Comparison of ENCODE assay signal across 16 cellular contexts in genomic region chr2:241030333-241030680, GRCh38. TPM values are rescaled to one million over a fixed set of nuclear protein-coding genes. Genes with fewer than 3 reads are reported as not detected.
DNase-seq lines count a peak whose midpoint lies in the region; ATAC-seq and TF ChIP-seq lines count a peak whose summit lies in the region.
"Had no signal": no experiment of that assay in that cellular context is flagged by ENCODE, and none has a peak within 500 bp of the region (broad histone marks: within the 10 kb centered on the region; RNA-seq: fewer than 3 reads in every experiment).

No MANE protein-coding gene starts in this region.

- CTCF ChIA-PET in activated CD4-positive, alpha-beta memory T cell treated with anti-CD3 and anti-CD28 coated beads, Interleukin-2, amount 10 ng/mL, durations not matched to agents 7 days and 5 days (lab: Charles Lee) = no interaction called here
- CTCF ChIA-PET in activated CD4-positive, alpha-beta memory T cell treated with anti-CD3 and anti-CD28 coated beads for 36 hours (lab: Charles Lee) = no interaction called here

- H3K27ac Mint-ChIP-seq in activated CD4-positive, alpha-beta memory T cell treated with anti-CD3 and anti-CD28 coated beads, Interleukin-2, amount 10 ng/mL, durations not matched to agents 7 days and 5 days = no peak overlapping the region
- H3K27ac Mint-ChIP-seq in activated CD4-positive, alpha-beta memory T cell treated with anti-CD3 and anti-CD28 coated beads for 36 hours = no peak overlapping the region
- H3K27ac Mint-ChIP-seq in type B pancreatic cell = no peak overlapping the region
- H3K27ac Mint-ChIP-seq: CD4-positive, alpha-beta memory T cell; HFFc6 had no signal

- intact Hi-C loops in activated CD4-positive, alpha-beta memory T cell treated with anti-CD3 and anti-CD28 coated beads for 36 hours (cut with micrococcal nuclease) = no loop called here

- ATAC-seq in left lobe of liver = no peak
- ATAC-seq in HG02981 (IDR thresholded peaks at IDR 0.05; ENCODE audit: unreplicated experiment) = no peak

- H3K4me1 Mint-ChIP-seq in activated CD4-positive, alpha-beta memory T cell treated with anti-CD3 and anti-CD28 coated beads, Interleukin-2, amount 10 ng/mL, durations not matched to agents 7 days and 5 days = no peaks in the 10 kb centered on the region
- H3K4me1 Mint-ChIP-seq in activated CD4-positive, alpha-beta memory T cell treated with anti-CD3 and anti-CD28 coated beads for 36 hours (ENCODE audit: low read depth) = no peaks in the 10 kb centered on the region
- peaks cover 4% of the 10 kb centered on the region for H3K4me1 Mint-ChIP-seq in type B pancreatic cell (ENCODE audit: unreplicated experiment)

- DNase-seq in activated CD4-positive, alpha-beta memory T cell treated with anti-CD3 and anti-CD28 coated beads, Interleukin-2, amount 10 ng/mL, durations not matched to agents 7 days and 5 days = peak; percentile 14
- DNase-seq in activated CD4-positive, alpha-beta memory T cell treated with anti-CD3 and anti-CD28 coated beads for 36 hours = no peak
- DNase-seq in H7 = peak; percentile 26
- DNase-seq in left lobe of liver (ENCODE audit: low spot score) = peak; percentile 33
- peak; percentile 67 for DNase-seq in type B pancreatic cell (ENCODE audit: extremely low spot score, unreplicated experiment)
- no peak for DNase-seq in NCI-H226
- DNase-seq in occipital lobe (lab: John Stamatoyannopoulos, UW) = no peak
- DNase-seq: AML-193; CD4-positive, alpha-beta memory T cell; COR-L47; DND-41; GDM1; GOT3; HCEC 1CT; HFFc6 had no signal

- POLR2A ChIA-PET in activated CD4-positive, alpha-beta memory T cell treated with anti-CD3 and anti-CD28 coated beads, Interleukin-2, amount 10 ng/mL, durations not matched to agents 7 days and 5 days (lab: Charles Lee) = no interaction called here
- POLR2A ChIA-PET in activated CD4-positive, alpha-beta memory T cell treated with anti-CD3 and anti-CD28 coated beads for 36 hours (lab: Charles Lee) = no interaction called here

- no peak for TF ChIP-seq CTCF in type B pancreatic cell (conservative IDR thresholded peaks at IDR 0.05)

- H3K27me3 ChIP-seq in H7 (ENCODE audit: control insufficient read depth, insufficient read depth, low read length) = no peaks in the 10 kb centered on the region; the same call in 1 of the 2 replicates

- peaks cover 20% of the 10 kb centered on the region for H3K9me3 Mint-ChIP-seq in activated CD4-positive, alpha-beta memory T cell treated with anti-CD3 and anti-CD28 coated beads, Interleukin-2, amount 10 ng/mL, durations not matched to agents 7 days and 5 days
- peaks cover 24% of the 10 kb centered on the region for H3K9me3 Mint-ChIP-seq in activated CD4-positive, alpha-beta memory T cell treated with anti-CD3 and anti-CD28 coated beads for 36 hours
- peaks cover 5% of the 10 kb centered on the region for H3K9me3 Mint-ChIP-seq in type B pancreatic cell

- peaks cover 9% of the 10 kb centered on the region for H3K36me3 Mint-ChIP-seq in activated CD4-positive, alpha-beta memory T cell treated with anti-CD3 and anti-CD28 coated beads, Interleukin-2, amount 10 ng/mL, durations not matched to agents 7 days and 5 days (ENCODE audit: low read depth)
- peaks cover 10% of the 10 kb centered on the region for H3K36me3 Mint-ChIP-seq in activated CD4-positive, alpha-beta memory T cell treated with anti-CD3 and anti-CD28 coated beads for 36 hours
- peaks cover 28% of the 10 kb centered on the region for H3K36me3 Mint-ChIP-seq in type B pancreatic cell

- no peak overlapping the region for H3K4me3 Mint-ChIP-seq in activated CD4-positive, alpha-beta memory T cell treated with anti-CD3 and anti-CD28 coated beads, Interleukin-2, amount 10 ng/mL, durations not matched to agents 7 days and 5 days
- no peak overlapping the region for H3K4me3 Mint-ChIP-seq in activated CD4-positive, alpha-beta memory T cell treated with anti-CD3 and anti-CD28 coated beads for 36 hours
- no peak overlapping the region for H3K4me3 Mint-ChIP-seq in type B pancreatic cell
- H3K4me3 Mint-ChIP-seq: CD4-positive, alpha-beta memory T cell; HFFc6 had no signal

- peaks cover 6% of the 10 kb centered on the region for H3K27me3 Mint-ChIP-seq in activated CD4-positive, alpha-beta memory T cell treated with anti-CD3 and anti-CD28 coated beads, Interleukin-2, amount 10 ng/mL, durations not matched to agents 7 days and 5 days
- H3K27me3 Mint-ChIP-seq in activated CD4-positive, alpha-beta memory T cell treated with anti-CD3 and anti-CD28 coated beads for 36 hours = no peaks in the 10 kb centered on the region
- peaks cover 15% of the 10 kb centered on the region for H3K27me3 Mint-ChIP-seq in type B pancreatic cell
- H3K27me3 Mint-ChIP-seq: CD4-positive, alpha-beta memory T cell had no signal

- no peaks in the 10 kb centered on the region for H3K36me3 ChIP-seq in H7 (replicated peaks; ENCODE audit: control insufficient read depth, insufficient read depth, low read length)

- no peak overlapping the region for H3K4me3 ChIP-seq in H7 (ENCODE audit: insufficient read depth, low read depth, low read length)

RNA-seq across cellular contexts. Expression of gene SNED1, which starts 31.9 kb away (rescaled TPM):
- 10 to 100 TPM; 32.6 to 34.3 TPM for total RNA-seq in activated CD4-positive, alpha-beta memory T cell treated with anti-CD3 and anti-CD28 coated beads, Interleukin-2, amount 10 ng/mL, durations not matched to agents 7 days and 5 days
- total RNA-seq in activated CD4-positive, alpha-beta memory T cell treated with anti-CD3 and anti-CD28 coated beads for 36 hours = 1 to 10 TPM; 2.6 to 3.8 TPM
- 0.52 and 1.1 TPM in 2 replicates for total RNA-seq in H7 (2014; rRNA removed; shearing (Covaris generic))
- total RNA-seq in left lobe of liver (34.9 TPM), type B pancreatic cell (ENCODE audit: low replicate concordance) (9.7 and 140 TPM in 2 replicates), occipital lobe (3.3 TPM)

Comparison
In these comparisons a context has a peak if more than half of its experiments do, and no peak if none do; other contexts are left out.
1. DNase-seq: peak in activated CD4-positive, alpha-beta memory T cell treated with anti-CD3 and anti-CD28 coated beads, Interleukin-2, amount 10 ng/mL, durations not matched to agents 7 days and 5 days (single experiment), H7 (single experiment), left lobe of liver (single experiment) and type B pancreatic cell (single experiment); none in activated CD4-positive, alpha-beta memory T cell treated with anti-CD3 and anti-CD28 coated beads for 36 hours (single experiment), NCI-H226 (single experiment) and occipital lobe (single experiment).